In the genomic region with DNA sequence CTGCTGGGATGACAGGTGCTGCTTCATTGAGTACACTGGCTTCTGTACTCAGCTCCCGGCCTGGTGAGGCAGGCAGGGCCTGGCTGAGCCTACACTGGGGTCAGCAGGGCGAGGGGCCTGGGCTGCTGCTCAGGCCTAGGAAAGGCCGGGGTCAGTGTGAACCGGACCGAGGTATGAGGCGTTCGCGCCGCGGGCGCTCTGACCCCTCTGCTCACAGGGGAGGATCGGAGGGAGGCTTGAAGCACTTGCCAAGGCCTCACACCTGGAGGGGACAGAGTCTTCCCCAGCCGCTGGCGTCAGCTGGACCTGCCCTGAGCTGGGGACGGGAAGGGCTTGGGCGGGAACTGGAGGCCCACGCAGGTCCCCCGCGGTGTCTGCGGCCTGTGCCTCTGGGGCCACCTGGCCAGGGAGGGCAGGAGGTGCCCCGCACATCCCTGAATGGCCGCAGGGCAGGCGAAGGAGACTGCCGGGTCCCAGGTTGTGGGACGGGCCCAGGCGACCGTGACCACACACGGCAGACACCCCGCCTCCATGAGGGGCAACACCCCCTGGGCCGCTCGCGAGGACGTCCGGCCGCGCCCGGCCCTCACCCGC, we compare ENCODE assay signal across 2 cellular contexts.
A peak's percentile ranks its signal among the peaks of the same experiment; 100 is the strongest.
TF ChIP-seq lines count a peak whose summit lies in the region.

No MANE protein-coding gene starts in this region.

TF ChIP-seq in H1, 55 proteins besides CTCF, POLR2A, EP300 and RAD21:
- TF ChIP-seq KDM5A (IDR thresholded peaks at IDR 0.05; ENCODE audit: low read length) (peak; percentile 41; the same call in 1 of the 2 replicates), GABPA (IDR thresholded peaks at IDR 0.05; ENCODE audit: borderline replicate concordance, insufficient read depth, low read length) (0 out of 2 replicates have a peak, but pooled peaks have one; percentile 6), JUN (IDR thresholded peaks at IDR 0.05; ENCODE audit: low read depth, low read length) (no peak), TBP (IDR thresholded peaks at IDR 0.05; ENCODE audit: low read depth, low read length) (no peak)

TF ChIP-seq in neural cell, 6 proteins besides CTCF, POLR2A, EP300 and RAD21:
- TF ChIP-seq SMC3 (conservative IDR thresholded peaks at IDR 0.05; ENCODE audit: poor library complexity) (no peak), EZH2 (IDR thresholded peaks at IDR 0.05; ENCODE audit: borderline replicate concordance, insufficient read depth, low read length, poor library complexity, severe bottlenecking) (no peak), TAF1 (IDR thresholded peaks at IDR 0.05; ENCODE audit: low read depth) (no peak), POLR2AphosphoS5 (IDR thresholded peaks at IDR 0.05) (no peak), MXI1 (conservative IDR thresholded peaks at IDR 0.05; ENCODE audit: poor library complexity, severe bottlenecking) (no peak)
- TF ChIP-seq, protein P1, sequence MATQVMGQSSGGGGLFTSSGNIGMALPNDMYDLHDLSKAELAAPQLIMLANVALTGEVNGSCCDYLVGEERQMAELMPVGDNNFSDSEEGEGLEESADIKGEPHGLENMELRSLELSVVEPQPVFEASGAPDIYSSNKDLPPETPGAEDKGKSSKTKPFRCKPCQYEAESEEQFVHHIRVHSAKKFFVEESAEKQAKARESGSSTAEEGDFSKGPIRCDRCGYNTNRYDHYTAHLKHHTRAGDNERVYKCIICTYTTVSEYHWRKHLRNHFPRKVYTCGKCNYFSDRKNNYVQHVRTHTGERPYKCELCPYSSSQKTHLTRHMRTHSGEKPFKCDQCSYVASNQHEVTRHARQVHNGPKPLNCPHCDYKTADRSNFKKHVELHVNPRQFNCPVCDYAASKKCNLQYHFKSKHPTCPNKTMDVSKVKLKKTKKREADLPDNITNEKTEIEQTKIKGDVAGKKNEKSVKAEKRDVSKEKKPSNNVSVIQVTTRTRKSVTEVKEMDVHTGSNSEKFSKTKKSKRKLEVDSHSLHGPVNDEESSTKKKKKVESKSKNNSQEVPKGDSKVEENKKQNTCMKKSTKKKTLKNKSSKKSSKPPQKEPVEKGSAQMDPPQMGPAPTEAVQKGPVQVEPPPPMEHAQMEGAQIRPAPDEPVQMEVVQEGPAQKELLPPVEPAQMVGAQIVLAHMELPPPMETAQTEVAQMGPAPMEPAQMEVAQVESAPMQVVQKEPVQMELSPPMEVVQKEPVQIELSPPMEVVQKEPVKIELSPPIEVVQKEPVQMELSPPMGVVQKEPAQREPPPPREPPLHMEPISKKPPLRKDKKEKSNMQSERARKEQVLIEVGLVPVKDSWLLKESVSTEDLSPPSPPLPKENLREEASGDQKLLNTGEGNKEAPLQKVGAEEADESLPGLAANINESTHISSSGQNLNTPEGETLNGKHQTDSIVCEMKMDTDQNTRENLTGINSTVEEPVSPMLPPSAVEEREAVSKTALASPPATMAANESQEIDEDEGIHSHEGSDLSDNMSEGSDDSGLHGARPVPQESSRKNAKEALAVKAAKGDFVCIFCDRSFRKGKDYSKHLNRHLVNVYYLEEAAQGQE (IDR thresholded peaks at IDR 0.05; ENCODE audit: borderline replicate concordance), result no peak
TF ChIP-seq in neural cell: peak in this region for 0.
